ENCODE assay signal across 25 cellular contexts in genomic region chr4:81960968-81961367, GRCh38.
"Had no signal": no experiment of that assay in that cellular context is flagged by ENCODE, and none has a peak within 500 bp of the region (broad histone marks: within the 10 kb centered on the region; RNA-seq: fewer than 3 reads in every experiment).

No MANE protein-coding gene starts in this region.

- DNase-seq: islet precursor cell; left ventricle myocardium inferior; midbrain; mucosa of descending colon; naive thymus-derived CD4-positive, alpha-beta T cell; nucleus accumbens; pancreas; retina; right cardiac atrium; stimulated activated CD4-positive, alpha-beta T cell treated with anti-CD3 and anti-CD28 coated beads, Interleukin-12 subunit alpha, Interleukin-12 subunit beta, amount 100 ng/mL, for 4 hours; stimulated activated CD4-positive, alpha-beta T cell treated with anti-CD3 and anti-CD28 coated beads, Interleukin-15, amount 100 ng/mL, for 24 hours; stimulated activated CD4-positive, alpha-beta T cell treated with anti-CD3 and anti-CD28 coated beads, Interleukin-2, amount 100 ng/mL, for 24 hours; stimulated activated CD4-positive, alpha-beta T cell treated with anti-CD3 and anti-CD28 coated beads, Interleukin-4, amount 100 ng/mL, for 1 hour; stimulated activated naive B cell treated with anti-CD40 and anti-IgM and Interleukin-4, amounts not matched to agents 10 μg/mL and 1 μg/mL and 100 μg/mL, for 72 hours; stimulated activated naive CD8-positive, alpha-beta T cell treated with anti-CD3 and anti-CD28 coated beads, Interleukin-15, Interleukin-2, amounts not matched to agents 100 U/mL and 50 U/mL, for 24 hours; stomach; tibial artery; trophoblast cell; upper lobe of right lung had no signal

- H3K36me3 Mint-ChIP-seq: naive thymus-derived CD4-positive, alpha-beta T cell; natural killer cell treated with Interleukin-12 subunit alpha and Interleukin-12 subunit beta and Interleukin-15 and Interleukin-18, amount 100 ng/mL, for 72 hours; stimulated activated naive B cell treated with anti-CD40 and anti-IgM and Interleukin-4, amounts not matched to agents 10 μg/mL and 1 μg/mL and 100 μg/mL, for 72 hours had no signal

- H3K9me3 Mint-ChIP-seq: naive thymus-derived CD4-positive, alpha-beta T cell; natural killer cell treated with Interleukin-12 subunit alpha and Interleukin-12 subunit beta and Interleukin-15 and Interleukin-18, amount 100 ng/mL, for 72 hours; stimulated activated naive B cell treated with anti-CD40 and anti-IgM and Interleukin-4, amounts not matched to agents 10 μg/mL and 1 μg/mL and 100 μg/mL, for 72 hours had no signal

- H3K4me3 Mint-ChIP-seq: naive thymus-derived CD4-positive, alpha-beta T cell; natural killer cell treated with Interleukin-12 subunit alpha and Interleukin-12 subunit beta and Interleukin-15 and Interleukin-18, amount 100 ng/mL, for 72 hours; stimulated activated naive B cell treated with anti-CD40 and anti-IgM and Interleukin-4, amounts not matched to agents 10 μg/mL and 1 μg/mL and 100 μg/mL, for 72 hours had no signal

- H3K36me3 ChIP-seq: left ventricle myocardium inferior, pancreas, prostate gland, stomach, thoracic aorta, tibial artery, upper lobe of right lung had no signal

- H3K27me3 ChIP-seq: pancreas, tibial artery, upper lobe of right lung had no signal

- H3K27ac ChIP-seq: left ventricle myocardium inferior, pancreas, prostate gland, skin epidermis, stomach, thoracic aorta, tibial artery, upper lobe of right lung had no signal

- H3K4me1 ChIP-seq: left ventricle myocardium inferior, pancreas, prostate gland, stomach, tibial artery, upper lobe of right lung had no signal

- H3K27ac Mint-ChIP-seq: naive thymus-derived CD4-positive, alpha-beta T cell; natural killer cell treated with Interleukin-12 subunit alpha and Interleukin-12 subunit beta and Interleukin-15 and Interleukin-18, amount 100 ng/mL, for 72 hours; stimulated activated naive B cell treated with anti-CD40 and anti-IgM and Interleukin-4, amounts not matched to agents 10 μg/mL and 1 μg/mL and 100 μg/mL, for 72 hours had no signal

- H3K4me3 ChIP-seq: left ventricle myocardium inferior, lung, mucosa of descending colon, pancreas, prostate gland, skin epidermis, stomach, thoracic aorta, tibial artery, upper lobe of right lung had no signal

- ATAC-seq: mucosa of descending colon; naive thymus-derived CD4-positive, alpha-beta T cell; natural killer cell treated with Interleukin-12 subunit alpha and Interleukin-12 subunit beta and Interleukin-15 and Interleukin-18, amount 100 ng/mL, for 72 hours; pancreas; sciatic nerve; stimulated activated naive B cell treated with anti-CD40 and anti-IgM and Interleukin-4, amounts not matched to agents 10 μg/mL and 1 μg/mL and 100 μg/mL, for 72 hours; stimulated activated naive CD8-positive, alpha-beta T cell treated with anti-CD3 and anti-CD28 coated beads, Interleukin-15, Interleukin-2, amounts not matched to agents 100 U/mL and 50 U/mL, for 24 hours; upper lobe of right lung had no signal
